In genomic region chr6:125748534-125749111, GRCh38 we compare ENCODE assay signal across 8 cellular contexts. TPM values are rescaled to one million over a fixed set of nuclear protein-coding genes. Genes with fewer than 3 reads are reported as not detected.
DNase-seq lines count a peak whose midpoint lies in the region; ATAC-seq and TF ChIP-seq lines count a peak whose summit lies in the region.

No MANE protein-coding gene starts in this region.

- H3K4me3 ChIP-seq in lower lobe of right lung (peak overlapping the region; percentile 74), transverse colon (peak overlapping the region; percentile 43 to 72 (median 58))

- in situ Hi-C loops in transverse colon (cut with MboI; ENCODE audit: low pct_ligation_motif_present in 1 of 4, low pct_unique_long_range_greater_than_20kb in 1 of 4, low sequenced_read_pairs in 3 of 4) = no loop called here

- no peaks in the 10 kb centered on the region for H3K36me3 Mint-ChIP-seq in brain

- H3K27ac Mint-ChIP-seq in brain = peak overlapping the region in 4 of 5 experiments; percentile 31 to 86 (median 62)

- H3K27me3 Mint-ChIP-seq in brain = peaks cover 87% of the 10 kb centered on the region

- H3K4me1 ChIP-seq in lower lobe of right lung (peaks cover 38% of the 10 kb centered on the region), transverse colon (peaks cover 13 to 45% (median 27%) of the 10 kb centered on the region in 4 donors)

- 2% methylated on average over 25 of the region's 25 CpGs; no CpG with 5 or more reads in 1 of the 2 donors for WGBS in transverse colon (ENCODE audit: low coverage in 1 of 2), 2 donors

- H3K27ac ChIP-seq in lower lobe of right lung (peak overlapping the region; percentile 76), transverse colon (peak overlapping the region; percentile 79 to 82 (median 80))

- no peak for TF ChIP-seq CTCF in brain (conservative IDR thresholded peaks at IDR 0.05)
- no peak for TF ChIP-seq CTCF in lower lobe of right lung (IDR thresholded peaks at IDR 0.05)
- no peak for TF ChIP-seq CTCF in transverse colon (IDR thresholded peaks at IDR 0.05)

- H3K9me3 ChIP-seq in lower lobe of right lung (no peaks in the 10 kb centered on the region), transverse colon (no peaks in the 10 kb centered on the region)

- no peak for TF ChIP-seq POLR2A in transverse colon (IDR thresholded peaks at IDR 0.05)

- H3K9me3 Mint-ChIP-seq in brain = peaks cover 0 to 7% (median 0%) of the 10 kb centered on the region in 5 experiments

- no peak for TF ChIP-seq EP300 in transverse colon (IDR thresholded peaks at IDR 0.05; ENCODE audit: low read depth)

- peak overlapping the region; percentile 87 to 94 (median 89) for H3K4me3 Mint-ChIP-seq in brain

- DNase-seq in SIG-M5 treated with dmso at 0.1 percent for 504 hours (lab: John Stamatoyannopoulos, UW; ENCODE audit: unreplicated experiment) = peak; percentile 19
- DNase-seq in SIG-M5 (lab: John Stamatoyannopoulos, UW) = no peak
- DNase-seq in NCI-H774 (lab: John Stamatoyannopoulos, UW) = peak; percentile 57
- no peak for DNase-seq in lower lobe of right lung
- no peak for DNase-seq in transverse colon
- DNase-seq in activated effector memory CD4-positive, alpha-beta T cell treated with anti-CD3 and anti-CD28 coated beads, Interleukin-2, amount 50 U/mL, for 16 hours = no peak

- H3K4me1 Mint-ChIP-seq in brain = peaks cover 54% of the 10 kb centered on the region

- ATAC-seq in lower lobe of right lung (peak in 1 of 2 donors; percentile 0), HG02763 (IDR thresholded peaks at IDR 0.05; ENCODE audit: unreplicated experiment) (no peak)

- peaks cover 83% of the 10 kb centered on the region for H3K27me3 ChIP-seq in lower lobe of right lung (ENCODE audit: low read depth)
- H3K27me3 ChIP-seq in transverse colon = peaks cover 96% of the 10 kb centered on the region

- intact Hi-C loops in lower lobe of right lung (cut with DNase I) (no loop called here), transverse colon (cut with DNase I; ENCODE audit: low total_unique reads) (no loop called here)

- H3K36me3 ChIP-seq in lower lobe of right lung = no peaks in the 10 kb centered on the region
- H3K36me3 ChIP-seq in transverse colon = no peaks in the 10 kb centered on the region

RNA-seq across cellular contexts. Expression of gene HEY2, which starts 0.8 kb away (rescaled TPM):
- 2.5 TPM for polyA plus RNA-seq in brain (ENCODE audit: insufficient read depth, low read depth, low replicate concordance)
- total RNA-seq in lower lobe of right lung (2.8 TPM), transverse colon (under 1 TPM in 2 of 4 donors, not detected in 2; 0.41 to 0.79 TPM)

RNA-seq across cellular contexts. Expression of gene NCOA7, which starts 42.1 kb away (rescaled TPM):
- polyA plus RNA-seq in brain (ENCODE audit: insufficient read depth, low read depth, low replicate concordance) = 17.9 TPM
- total RNA-seq in lower lobe of right lung = 64.4 TPM
- 10 to 100 TPM; 16.7 to 28.3 (median 21.2) TPM for total RNA-seq in transverse colon

Comparison
In these comparisons a context has a peak if more than half of its experiments do, and no peak if none do; other contexts are left out.
1. DNase-seq: peak in SIG-M5 treated with dmso at 0.1 percent for 504 hours (single experiment) and NCI-H774 (single experiment); none in SIG-M5 (single experiment), lower lobe of right lung (single experiment), transverse colon (single experiment) and activated effector memory CD4-positive, alpha-beta T cell treated with anti-CD3 and anti-CD28 coated beads, Interleukin-2, amount 50 U/mL, for 16 hours (single experiment).